8 cellular contexts compared by ENCODE assay signal in genomic region chr22:45503071-45503815, GRCh38. TPM values are rescaled to one million over a fixed set of nuclear protein-coding genes. Genes with fewer than 3 reads are reported as not detected.
DNase-seq lines count a peak whose midpoint lies in the region; TF ChIP-seq lines count a peak whose summit lies in the region.

No MANE protein-coding gene starts in this region.

- TF ChIP-seq CTCF in glutamatergic neuron (IDR thresholded peaks at IDR 0.05; ENCODE audit: partially characterized antibody, unreplicated experiment) (no peak), retinal pigment epithelial cell (conservative IDR thresholded peaks at IDR 0.05; ENCODE audit: low read depth, low read length) (no peak)

- DNase-seq in ELR (ENCODE audit: low read depth): peak; percentile 6
- DNase-seq in SK-N-DZ (ENCODE audit: low spot score): peak; percentile 35
- peak; percentile 35 for DNase-seq in glutamatergic neuron
- DNase-seq in retinal pigment epithelial cell (ENCODE audit: low read depth): no peak
- no peak for DNase-seq in NCI-H524 (lab: John Stamatoyannopoulos, UW)
- no peak for DNase-seq in NCI-H1105 (lab: John Stamatoyannopoulos, UW)
- no peak for DNase-seq in NCI-H446 (lab: John Stamatoyannopoulos, UW)
- DNase-seq in activated CD4-positive, CD25-positive, alpha-beta regulatory T cell treated with anti-CD3 and anti-CD28 coated beads, Interleukin-2, amount 50 U/mL, for 72 hours: no peak

- peaks cover 7% of the 10 kb centered on the region for H3K27me3 Mint-ChIP-seq in glutamatergic neuron (ENCODE audit: unreplicated experiment)

- H3K4me3 ChIP-seq in retinal pigment epithelial cell (ENCODE audit: low read length): peak overlapping the region; percentile 44

- H3K27ac Mint-ChIP-seq in glutamatergic neuron (ENCODE audit: unreplicated experiment): peak overlapping the region; percentile 99

- peaks cover 7% of the 10 kb centered on the region for H3K9me3 Mint-ChIP-seq in glutamatergic neuron (ENCODE audit: unreplicated experiment)

- peaks cover 18% of the 10 kb centered on the region for H3K4me1 Mint-ChIP-seq in glutamatergic neuron (ENCODE audit: low read depth, unreplicated experiment)

- no peaks in the 10 kb centered on the region for H3K36me3 Mint-ChIP-seq in glutamatergic neuron (ENCODE audit: unreplicated experiment)

- H3K4me3 Mint-ChIP-seq in glutamatergic neuron (ENCODE audit: unreplicated experiment): peak overlapping the region; percentile 95

RNA-seq across cellular contexts. Expression of gene FBLN1, which starts 0.6 kb away (rescaled TPM):
- 94.6 and 108 TPM in 2 replicates for polyA plus RNA-seq in SK-N-DZ (2014; cell fraction: cytosol; rRNA removed)
- polyA plus RNA-seq in SK-N-DZ (2014; cell fraction: nucleus; rRNA removed): 61.4 and 109 TPM in 2 replicates
- total RNA-seq in glutamatergic neuron (ENCODE audit: unreplicated experiment): 184 TPM

Comparison
In these comparisons a context has a peak if more than half of its experiments do, and no peak if none do; other contexts are left out.
1. DNase-seq: peak in ELR (single experiment), SK-N-DZ (single experiment) and glutamatergic neuron (single experiment); none in retinal pigment epithelial cell (single experiment), NCI-H524 (0 of 2), NCI-H1105 (single experiment), NCI-H446 (0 of 2) and activated CD4-positive, CD25-positive, alpha-beta regulatory T cell treated with anti-CD3 and anti-CD28 coated beads, Interleukin-2, amount 50 U/mL, for 72 hours (single experiment).